In the genomic region with DNA sequence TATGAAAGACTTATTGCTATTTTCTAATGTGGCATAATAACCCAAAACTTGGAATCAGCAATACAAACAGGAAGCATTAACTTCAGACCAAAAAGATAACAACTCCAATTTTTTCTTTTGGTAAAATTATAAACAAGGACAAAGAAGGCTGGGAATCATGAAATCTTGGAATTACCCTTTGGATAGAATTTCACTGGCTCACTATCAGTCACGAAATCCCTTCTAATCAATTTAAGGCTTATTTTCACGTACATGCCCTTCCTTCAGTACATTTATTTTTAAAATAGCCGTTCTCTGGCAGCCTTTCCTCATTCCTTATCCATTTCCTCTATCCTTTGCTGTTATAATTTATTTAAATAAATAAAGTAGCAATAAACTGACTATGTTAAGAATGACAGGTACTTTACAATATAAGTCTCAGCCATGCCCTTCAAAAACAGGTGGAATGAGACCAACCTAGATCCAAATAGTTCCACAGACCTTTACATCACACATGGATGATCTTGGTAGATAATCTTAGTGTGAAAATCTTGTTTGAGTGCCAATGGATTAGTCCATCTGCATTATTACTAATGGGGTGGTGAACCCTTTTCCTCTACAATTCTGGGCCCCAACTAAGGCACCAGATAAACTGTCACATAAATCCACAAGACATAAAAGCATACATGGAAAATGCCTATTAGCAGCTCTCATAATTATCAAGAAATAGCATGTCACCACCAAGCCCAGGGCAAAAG, we compare ENCODE assay signal across 16 cellular contexts. TPM values are rescaled to one million over a fixed set of nuclear protein-coding genes. Genes with fewer than 3 reads are reported as not detected.
DNase-seq lines count a peak whose midpoint lies in the region; ATAC-seq, FAIRE-seq and TF ChIP-seq lines count a peak whose summit lies in the region.
"Had no signal": no experiment of that assay in that cellular context is flagged by ENCODE, and none has a peak within 500 bp of the region (broad histone marks: within the 10 kb centered on the region; RNA-seq: fewer than 3 reads in every experiment).

No MANE protein-coding gene starts in this region.

- 67 to 70% methylated on average over 3 of the region's 3 CpGs for WGBS in tibial nerve, 2 donors

- no peak for TF ChIP-seq EP300 in tibial nerve (IDR thresholded peaks at IDR 0.05)

- intact Hi-C loops in endothelial cell of umbilical vein (cut with micrococcal nuclease), result no loop called here

- no peak for FAIRE-seq in endothelial cell of umbilical vein (lab: Jason Lieb, UNC)
- FAIRE-seq: GM12878 had no signal

- H4K20me1 ChIP-seq in endothelial cell of umbilical vein (replicated peaks; ENCODE audit: control insufficient read depth, extremely low read depth, insufficient read depth, low read length), result no peaks in the 10 kb centered on the region
- H4K20me1 ChIP-seq: BLaER1 had no signal

- H3K4me2 ChIP-seq in endothelial cell of umbilical vein (ENCODE audit: insufficient read depth, low read length), result no peak overlapping the region
- H3K4me2 ChIP-seq: BLaER1 had no signal

- TF ChIP-seq POLR2A in endothelial cell of umbilical vein (IDR thresholded peaks at IDR 0.05; ENCODE audit: low read depth, low read length), result no peak
- no peak for TF ChIP-seq POLR2A in tibial nerve (IDR thresholded peaks at IDR 0.05)

- no peaks in the 10 kb centered on the region for H3K36me3 ChIP-seq in endothelial cell of umbilical vein (ENCODE audit: control insufficient read depth in 2 of 2, extremely low read depth in 1 of 2, insufficient read depth in 2 of 2, low read length in 2 of 2)
- H3K36me3 ChIP-seq in tibial nerve, result no peaks in the 10 kb centered on the region
- H3K36me3 ChIP-seq: BLaER1 had no signal

- H3K9me3 ChIP-seq in endothelial cell of umbilical vein (replicated peaks; ENCODE audit: control insufficient read depth, insufficient read depth, low read length) (no peaks in the 10 kb centered on the region), tibial nerve (peaks cover 0 to 6% (median under 1%) of the 10 kb centered on the region in 4 donors)

- no peak for ATAC-seq in GM21360 (IDR thresholded peaks at IDR 0.05; ENCODE audit: unreplicated experiment)
- ATAC-seq in GM21786 (IDR thresholded peaks at IDR 0.05; ENCODE audit: unreplicated experiment), result no peak
- ATAC-seq: activated CD4-positive, CD25-positive, alpha-beta regulatory T cell treated with anti-CD3 and anti-CD28 coated beads, Interleukin-2, amount 50 U/mL, for 24 hours; GM12878 had no signal

- no peaks in the 10 kb centered on the region for H3K79me2 ChIP-seq in endothelial cell of umbilical vein (ENCODE audit: control insufficient read depth, insufficient read depth, low read length)

- BruUV-seq in endothelial cell of umbilical vein (replicated peaks; lab: Mats Ljungman, UMichigan), result no TSS peak

- H3K9me1 ChIP-seq in endothelial cell of umbilical vein (replicated peaks; ENCODE audit: control insufficient read depth, extremely low read depth, insufficient read depth, low read length), result no peaks in the 10 kb centered on the region

- no peak overlapping the region for H3K27ac ChIP-seq in endothelial cell of umbilical vein (ENCODE audit: insufficient read depth, low read depth, low read length)
- peak overlapping the region; percentile 21 to 81 (median 36) for H3K27ac ChIP-seq in tibial nerve
- H3K27ac ChIP-seq: BLaER1 had no signal

- TF ChIP-seq CTCF in endothelial cell of umbilical vein (IDR thresholded peaks at IDR 0.05; ENCODE audit: extremely low read depth in 1 of 2, insufficient read depth in 1 of 2, low read depth in 1 of 2, low read length in 2 of 2) (no peak), tibial nerve (IDR thresholded peaks at IDR 0.05) (no peak)

- DNase-seq in NCI-H82 (lab: John Stamatoyannopoulos, UW) (peak; percentile 72), endothelial cell of umbilical vein (ENCODE audit: low read depth, low spot score) (peak; percentile 69), myocyte (ENCODE audit: low read depth) (peak; percentile 40), tibial nerve (ENCODE audit: low spot score in 2 of 2) (no peak), NCI-H2227 (lab: John Stamatoyannopoulos, UW; ENCODE audit: unreplicated experiment) (no peak)
- DNase-seq: NCI-H2029, NCI-H526 treated with DMSO at 0.1 percent for 48 hours, nephron progenitor cell, OCI-M1, T-helper 9 cell had no signal

- H3K27me3 ChIP-seq in endothelial cell of umbilical vein (ENCODE audit: control insufficient read depth in 2 of 2, insufficient read depth in 2 of 2, low read length in 2 of 2) (no peaks in the 10 kb centered on the region), tibial nerve (no peaks in the 10 kb centered on the region)
- H3K27me3 ChIP-seq: BLaER1 had no signal

- dilution Hi-C loops in endothelial cell of umbilical vein (cut with MboI; ENCODE audit: extremely low pct_ligation_motif_present, low sequenced_read_pairs), result no loop called here

- CTCF ChIA-PET in endothelial cell of umbilical vein (lab: Charles Lee), result interaction anchor here (0.6 to 1.9 kb wide), 4 partner anchors 28 to 242 kb away, joined by 3 to 16 read pairs (median 4); no protein-coding TSS in a partner anchor

- H3K4me3 ChIP-seq in endothelial cell of umbilical vein (replicated peaks in 1 of 3; ENCODE audit: insufficient read depth in 1 of 3, low read depth in 1 of 3, low read length in 3 of 3) (no peak overlapping the region), tibial nerve (no peak overlapping the region)
- H3K4me3 ChIP-seq: BLaER1, GM12878 had no signal

- peak overlapping the region; percentile 19 for H2AFZ ChIP-seq in endothelial cell of umbilical vein (ENCODE audit: low read depth, low read length)

- POLR2A ChIA-PET in endothelial cell of umbilical vein (lab: Charles Lee), result no interaction called here

- H3K4me1 ChIP-seq in endothelial cell of umbilical vein (ENCODE audit: control insufficient read depth, extremely low read depth, insufficient read depth, low read length) (peaks cover 4% of the 10 kb centered on the region), tibial nerve (peaks cover 0 to 13% (median 0%) of the 10 kb centered on the region in 4 donors)
- H3K4me1 ChIP-seq: BLaER1 had no signal

- H3K9ac ChIP-seq in endothelial cell of umbilical vein (replicated peaks; ENCODE audit: extremely low read depth, insufficient read depth, low read length), result no peak overlapping the region
- H3K9ac ChIP-seq: BLaER1 had no signal

TF ChIP-seq in endothelial cell of umbilical vein, 7 proteins besides CTCF, POLR2A, EP300 and RAD21:
- TF ChIP-seq GATA2 (IDR thresholded peaks at IDR 0.05; ENCODE audit: insufficient read depth, insufficient read length, low read depth, low read length), result no peak
- TF ChIP-seq FOS (IDR thresholded peaks at IDR 0.05; ENCODE audit: borderline replicate concordance, insufficient read depth, low read length), result no peak

RNA-seq across cellular contexts. Expression of a gene that starts 38.9 kb away (rescaled TPM):
- total RNA-seq in endothelial cell of umbilical vein (55.9 and 78.1 TPM in 2 replicates), myocyte (76.1 and 97.0 TPM in 2 replicates), tibial nerve (100 to 1,000 TPM in 3 of 4 donors, 10 to 100 TPM in 1; 39.6 to 189 (median 139) TPM)
- 75.1 and 106 TPM in 2 replicates for polyA plus RNA-seq in endothelial cell of umbilical vein
- polyA plus RNA-seq in endothelial cell of umbilical vein (2011; cell fraction: cytosol; rRNA removed), result 103 and 109 TPM in 2 replicates
- 274 and 317 TPM in 2 replicates for polyA plus RNA-seq in endothelial cell of umbilical vein (2011; cell fraction: nucleus; rRNA removed)
- polyA plus RNA-seq in endothelial cell of umbilical vein (2012), result 74.0 and 198 TPM in 2 replicates
- 76.3 and 96.3 TPM in 2 replicates for polyA minus RNA-seq in endothelial cell of umbilical vein
- polyA minus RNA-seq in endothelial cell of umbilical vein (2011; cell fraction: cytosol; rRNA and poly(A)+ RNA removed), result not detected
- 212 and 226 TPM in 2 replicates for polyA minus RNA-seq in endothelial cell of umbilical vein (2011; cell fraction: nucleus; rRNA and poly(A)+ RNA removed)
- 421 TPM for polyA plus RNA-seq in myocyte (2012)
- total RNA-seq: G401 had no signal

Comparison
In these comparisons a context has a peak if more than half of its experiments do, and no peak if none do; other contexts are left out.
1. DNase-seq: peak in NCI-H82 (single experiment), endothelial cell of umbilical vein (single experiment) and myocyte (single experiment); none in tibial nerve (0 of 2) and NCI-H2227 (single experiment).